Comparison of ENCODE assay signal across 25 cellular contexts in genomic region chr16:58137581-58137980, GRCh38. TPM values are rescaled to one million over a fixed set of nuclear protein-coding genes. Genes with fewer than 3 reads are reported as not detected.
DNase-seq lines count a peak whose midpoint lies in the region; ATAC-seq, FAIRE-seq and TF ChIP-seq lines count a peak whose summit lies in the region.
"Had no signal": no experiment of that assay in that cellular context is flagged by ENCODE, and none has a peak within 500 bp of the region (broad histone marks: within the 10 kb centered on the region; RNA-seq: fewer than 3 reads in every experiment).

No MANE protein-coding gene starts in this region.

- no peak overlapping the region for H2AFZ ChIP-seq in GM12878 (ENCODE audit: control insufficient read depth, low read depth, low read length)

- no peak for ATAC-seq in GM12878

- intact Hi-C loops in GM12878 (cut with micrococcal nuclease; ENCODE audit: unreplicated experiment), result no loop called here

- H3K9me3 ChIP-seq in HEK293 (ENCODE audit: control insufficient read depth, insufficient read depth, low read depth, low read length) (no peaks in the 10 kb centered on the region), GM12878 (replicated peaks; ENCODE audit: control insufficient read depth, insufficient read depth, low read length) (no peaks in the 10 kb centered on the region; the same call in 1 of the 3 replicates), HAP-1 (no peaks in the 10 kb centered on the region; the same call in none of the 2 replicates)
- H3K9me3 ChIP-seq: BE2C had no signal

- DNase-seq in GM12878 (ENCODE audit: low read depth, low spot score), result no peak
- DNase-seq in HuH-7 (ENCODE audit: low spot score), result no peak
- DNase-seq in globus pallidus (ENCODE audit: low spot score), result no peak
- no peak for DNase-seq in HAP-1 (ENCODE audit: low spot score in 2 of 2)
- DNase-seq: 8988T; ACHN; BE2C; C1 segment of cervical spinal cord; CD4-positive, alpha-beta memory T cell; CD4-positive, CD25-positive, alpha-beta regulatory T cell; CD8-positive, alpha-beta memory T cell; COR-L47; DMS 273 treated with DMSO at 0.1 percent for 48 hours; DMS153; DMS53; DMS79; DND-41; EL; GF-D8 had no signal

- SMC1A ChIA-PET in GM12878 (lab: Charles Lee; ENCODE audit: uncharacterized antibody, unreplicated experiment), result interaction anchor here (1.0 kb wide), 1 partner anchor 12 kb away, joined by 3 read pairs; no protein-coding TSS in a partner anchor

- H3K9ac ChIP-seq in GM12878 (ENCODE audit: control insufficient read depth, insufficient read depth, low read length), result no peak overlapping the region
- H3K9ac ChIP-seq: BLaER1 had no signal

- WGBS in GM12878 (ENCODE audit: insufficient coverage, insufficient replicate concordance, low lambda C conversion rate, missing lambda C conversion rate), result 65% methylated on average over 2 of the region's 2 CpGs

- H3K4me2 ChIP-seq in GM12878 (ENCODE audit: control insufficient read depth, insufficient read depth), result no peak overlapping the region
- H3K4me2 ChIP-seq: BLaER1 had no signal

- no TSS peak for BruUV-seq in GM12878 (replicated peaks; lab: Mats Ljungman, UMichigan)

- H3K27ac ChIP-seq in HEK293 (ENCODE audit: extremely low read depth, low read depth, low read length) (no peak overlapping the region), GM12878 (ENCODE audit: control insufficient read depth, insufficient read depth) (no peak overlapping the region)
- H3K27ac ChIP-seq: BLaER1 had no signal

- TF ChIP-seq RAD21 in GM12878 (IDR thresholded peaks at IDR 0.05; ENCODE audit: insufficient read depth, low read depth, low read length), result no peak

- H3K36me3 ChIP-seq in HEK293 (ENCODE audit: control insufficient read depth in 2 of 2, insufficient read depth in 1 of 2, low read length in 2 of 2) (no peaks in the 10 kb centered on the region), GM12878 (ENCODE audit: control insufficient read depth in 2 of 2, insufficient read depth in 2 of 2, low read length in 1 of 2) (no peaks in the 10 kb centered on the region), HAP-1 (replicated peaks) (no peaks in the 10 kb centered on the region)
- H3K36me3 ChIP-seq: BE2C had no signal

- CTCF ChIA-PET in HEK293 (lab: Yijun Ruan, JAX) (interaction anchor here (1.3 kb wide), 1 partner anchor 16 kb away, joined by 5 read pairs; no protein-coding TSS in a partner anchor), GM12878 (lab: Yijun Ruan, JAX) (interaction anchor here (0.7 to 1.3 kb wide), 2 partner anchors 8 to 17 kb away, joined by 3 to 4 read pairs; no protein-coding TSS in a partner anchor)

- no peak for TF ChIP-seq EP300 in GM12878 (IDR thresholded peaks at IDR 0.05; ENCODE audit: borderline replicate concordance in 1 of 2, control insufficient read depth in 1 of 2, low read depth in 2 of 2, low read length in 2 of 2)

- H3K4me1 ChIP-seq in HEK293 (ENCODE audit: control insufficient read depth, insufficient read depth, low read length), result no peaks in the 10 kb centered on the region
- no peaks in the 10 kb centered on the region for H3K4me1 ChIP-seq in GM12878 (ENCODE audit: control insufficient read depth, insufficient read depth, low read length)
- H3K4me1 ChIP-seq in HAP-1, result no peaks in the 10 kb centered on the region
- H3K4me1 ChIP-seq: BE2C, BLaER1 had no signal

- H3K27me3 ChIP-seq in GM12878 (replicated peaks in 1 of 2; ENCODE audit: control insufficient read depth in 2 of 2, insufficient read depth in 2 of 2, low read length in 1 of 2), result no peaks in the 10 kb centered on the region
- H3K27me3 ChIP-seq in HAP-1 (ENCODE audit: low read depth), result no peaks in the 10 kb centered on the region
- H3K27me3 ChIP-seq: BE2C, BLaER1 had no signal

- TF ChIP-seq POLR2A in GM12878 (IDR thresholded peaks at IDR 0.05; ENCODE audit: low read depth, low read length), result no peak

- RAD21 ChIA-PET in GM12878 (lab: Charles Lee; ENCODE audit: unreplicated experiment), result interaction anchor here (0.8 kb wide), 1 partner anchor 16 kb away, joined by 3 read pairs; no protein-coding TSS in a partner anchor

- in situ Hi-C loops in GM12878 (cut with MboI) (no loop called here), HAP-1 (cut with MboI; ENCODE audit: low sequenced_read_pairs) (no loop called here)

- POLR2A ChIA-PET in HEK293 (lab: Yijun Ruan, JAX), result interaction anchor here (1.6 kb wide), 1 partner anchor 8 kb away, joined by 4 read pairs; the partner anchor contains the start of gene CFAP20
- POLR2A ChIA-PET in GM12878 (lab: Charles Lee), result no interaction called here

- H3K4me3 ChIP-seq in HEK293 (ENCODE audit: low read depth, low read length) (no peak overlapping the region), GM12878 (no peak overlapping the region), HAP-1 (no peak overlapping the region)
- H3K4me3 ChIP-seq: BLaER1 had no signal

- no peaks in the 10 kb centered on the region for H3K79me2 ChIP-seq in GM12878 (ENCODE audit: control insufficient read depth, insufficient read depth, low read length)

- no peaks in the 10 kb centered on the region for H4K20me1 ChIP-seq in GM12878 (ENCODE audit: control insufficient read depth, insufficient read depth)
- H4K20me1 ChIP-seq: BLaER1 had no signal

- FAIRE-seq in G401.6 (lab: Jason Lieb, UNC), result peak; percentile 6
- FAIRE-seq in GM12878 (lab: Jason Lieb, UNC), result no peak
- FAIRE-seq: A204.1, GM12892, GM18507 had no signal

- TF ChIP-seq CTCF in HEK293 (tag by site-specific recombination; IDR thresholded peaks at IDR 0.05) (no peak), GM12878 (IDR thresholded peaks at IDR 0.05 in 2 of 3, conservative IDR thresholded peaks at IDR 0.05 in 1 of 3; ENCODE audit: control insufficient read depth in 2 of 3, extremely low read depth in 1 of 3, insufficient read depth in 1 of 3, low read depth in 3 of 3, low read length in 3 of 3) (no peak)

TF ChIP-seq in HEK293, 187 proteins besides CTCF, POLR2A, EP300 and RAD21:
- TF ChIP-seq SETDB1 (IDR thresholded peaks at IDR 0.05; ENCODE audit: insufficient read length, low read length) (peak; percentile 39), ZNF146 (tag by site-specific recombination; IDR thresholded peaks at IDR 0.05) (no peak)
TF ChIP-seq in HEK293: peak in this region for 1.

TF ChIP-seq in GM12878, 131 proteins besides CTCF, POLR2A, EP300 and RAD21:
- 0 out of 2 replicates have a peak, but pooled peaks have one; percentile 48 for TF ChIP-seq CBX5 (IDR thresholded peaks at IDR 0.05; ENCODE audit: low read depth)
- TF ChIP-seq, protein P1, sequence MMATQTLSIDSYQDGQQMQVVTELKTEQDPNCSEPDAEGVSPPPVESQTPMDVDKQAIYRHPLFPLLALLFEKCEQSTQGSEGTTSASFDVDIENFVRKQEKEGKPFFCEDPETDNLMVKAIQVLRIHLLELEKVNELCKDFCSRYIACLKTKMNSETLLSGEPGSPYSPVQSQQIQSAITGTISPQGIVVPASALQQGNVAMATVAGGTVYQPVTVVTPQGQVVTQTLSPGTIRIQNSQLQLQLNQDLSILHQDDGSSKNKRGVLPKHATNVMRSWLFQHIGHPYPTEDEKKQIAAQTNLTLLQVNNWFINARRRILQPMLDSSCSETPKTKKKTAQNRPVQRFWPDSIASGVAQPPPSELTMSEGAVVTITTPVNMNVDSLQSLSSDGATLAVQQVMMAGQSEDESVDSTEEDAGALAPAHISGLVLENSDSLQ (IDR thresholded peaks at IDR 0.05), result no peak

RNA-seq across cellular contexts. Expression of gene CFAP20, which starts 8.4 kb away (rescaled TPM):
- 14.4 and 18.3 TPM in 2 replicates for total RNA-seq in GM12878 (2013; cell fraction: nucleolus; rRNA removed)
- total RNA-seq in GM12878 (2014; rRNA removed) (45.4 and 51.5 TPM in 2 replicates), GM12878 (2014; rRNA removed; fragmentation: Illumina TruSeq; extraction: Trizol) (37.3 and 37.4 TPM in 2 replicates), GM12878 (2021) (28.2 and 28.4 TPM in 2 replicates)
- 24.7 TPM for polyA plus RNA-seq in GM12878 (2011; ENCODE audit: low read depth)
- polyA plus RNA-seq in GM12878 (2011; rRNA removed) (49.1 and 52.6 TPM in 2 replicates), GM12878 (2014; fragmentation: Illumina TruSeq; extraction: Trizol) (41.0 and 45.0 TPM in 2 replicates), GM12878 (2014; fragmentation: Nextera tagmentation; extraction: Ambion mirVana) (10 to 100 TPM; 10.9 to 19.9 TPM), GM12878 (2014; rRNA removed) (47.3 and 54.6 TPM in 2 replicates), GM12878 (2016; fragmentation: Nextera tagmentation; extraction: Ambion mirVana) (10 to 100 TPM; 59.0 to 61.7 TPM)
- polyA plus RNA-seq in GM12878 (2011; cell fraction: cytosol; rRNA removed), result 51.3 and 54.6 TPM in 2 replicates
- 40.2 and 42.4 TPM in 2 replicates for polyA plus RNA-seq in GM12878 (2011; cell fraction: nucleus; rRNA removed)
- polyA plus RNA-seq in GM12878 (2012), result 25.3 and 25.4 TPM in 2 replicates
- 35.1 and 45.4 TPM in 2 replicates for polyA minus RNA-seq in GM12878 (2011; rRNA and poly(A)+ RNA removed)
- polyA minus RNA-seq in GM12878 (2011; cell fraction: cytosol; rRNA and poly(A)+ RNA removed), result 18.1 and 19.8 TPM in 2 replicates
- polyA minus RNA-seq in GM12878 (2011; cell fraction: nucleus; rRNA and poly(A)+ RNA removed), result 13.1 and 23.6 TPM in 2 replicates
